Comparison of ENCODE assay signal across 8 cellular contexts in the genomic region with DNA sequence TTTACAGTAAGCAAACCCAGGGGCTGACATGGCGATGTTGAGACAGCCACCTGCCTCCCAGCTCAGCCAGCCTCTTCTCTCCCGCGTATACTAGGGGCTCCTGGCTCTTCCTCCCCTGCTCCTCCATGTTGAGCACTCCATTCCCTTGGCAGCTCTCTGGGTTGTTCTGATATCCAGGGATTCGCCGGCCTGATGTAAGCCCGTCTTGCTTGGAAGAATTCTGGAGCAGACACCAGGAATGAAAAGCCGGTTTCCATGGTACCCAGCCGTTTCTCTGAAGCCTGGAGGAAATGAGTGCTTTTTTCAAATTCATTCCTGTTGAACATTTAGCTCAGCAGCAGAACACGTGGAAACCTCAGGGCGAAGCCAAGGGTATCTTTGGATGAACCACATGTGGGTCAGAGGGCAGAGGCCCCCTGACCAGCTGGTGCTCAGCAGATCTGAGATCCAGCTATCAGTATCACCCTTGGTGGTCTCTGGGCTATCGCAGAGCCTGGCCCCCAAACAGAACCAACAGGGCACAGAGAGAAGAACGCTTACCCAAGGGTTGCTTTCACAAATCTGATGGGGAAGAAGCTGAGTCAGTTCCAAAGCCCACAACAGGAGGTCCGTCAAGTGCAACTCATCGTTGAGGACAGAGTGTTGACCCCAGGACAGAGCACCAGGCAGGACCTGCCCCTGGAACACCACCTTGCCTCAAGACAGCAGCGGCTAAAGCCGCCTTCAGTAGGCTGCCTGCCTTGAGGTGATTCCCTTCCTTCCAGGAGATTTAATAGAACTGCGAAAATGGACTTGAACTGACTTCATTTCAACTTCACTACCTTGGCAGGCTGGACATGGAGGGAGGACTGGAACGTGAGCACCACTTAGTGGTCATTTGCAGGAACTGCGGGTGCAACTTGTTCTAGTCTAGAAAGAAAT.
A peak's percentile ranks its signal among the peaks of the same experiment; 100 is the strongest.
DNase-seq lines count a peak whose midpoint lies in the region; ATAC-seq and TF ChIP-seq lines count a peak whose summit lies in the region.

No MANE protein-coding gene starts in this region.

- intact Hi-C loops in CD14-positive monocyte (cut with micrococcal nuclease), result loop anchor here (1.0 to 5.0 kb wide), 4 partner anchors 33 to 455 kb away; no protein-coding TSS in a partner anchor

- H3K4me1 Mint-ChIP-seq in CD14-positive monocyte, result peaks cover 14% of the 10 kb centered on the region
- peaks cover 50% of the 10 kb centered on the region for H3K4me1 Mint-ChIP-seq in stimulated activated memory B cell treated with anti-CD40 and anti-IgM and Interleukin-4, amounts not matched to agents 10 μg/mL and 1 μg/mL and 100 μg/mL, for 72 hours

- peak overlapping the region in 1 of 2 donors; percentile 5 for H3K4me3 Mint-ChIP-seq in CD14-positive monocyte
- H3K4me3 Mint-ChIP-seq in stimulated activated memory B cell treated with anti-CD40 and anti-IgM and Interleukin-4, amounts not matched to agents 10 μg/mL and 1 μg/mL and 100 μg/mL, for 72 hours, result no peak overlapping the region

- peaks cover 0 to 4% (median 0%) of the 10 kb centered on the region in 7 donors for H3K9me3 Mint-ChIP-seq in CD14-positive monocyte
- H3K9me3 Mint-ChIP-seq in stimulated activated memory B cell treated with anti-CD40 and anti-IgM and Interleukin-4, amounts not matched to agents 10 μg/mL and 1 μg/mL and 100 μg/mL, for 72 hours, result no peaks in the 10 kb centered on the region

- H3K27ac Mint-ChIP-seq in CD14-positive monocyte, result peak overlapping the region in 1 of 7 donors; percentile 77
- no peak overlapping the region for H3K27ac Mint-ChIP-seq in stimulated activated memory B cell treated with anti-CD40 and anti-IgM and Interleukin-4, amounts not matched to agents 10 μg/mL and 1 μg/mL and 100 μg/mL, for 72 hours

- in situ Hi-C loops in astrocyte of the cerebellum (cut with HindIII; ENCODE audit: low sequenced_read_pairs), result loop anchor here (25.0 kb wide), 1 partner anchor 1025 kb away; no protein-coding TSS in a partner anchor

- no peak overlapping the region for H3K4me3 ChIP-seq in astrocyte of the cerebellum (ENCODE audit: low read depth, low read length)
- no peak overlapping the region for H3K4me3 ChIP-seq in skeletal muscle cell (ENCODE audit: low read depth, low read length)

- ATAC-seq in GM19351 (IDR thresholded peaks at IDR 0.05; ENCODE audit: unreplicated experiment), result peak; percentile 51
- no peak for ATAC-seq in stimulated activated memory B cell treated with anti-CD40 and anti-IgM and Interleukin-4, amounts not matched to agents 10 μg/mL and 1 μg/mL and 100 μg/mL, for 72 hours

- DNase-seq in CD14-positive monocyte (ENCODE audit: low spot score) (peak; percentile 58), NCI-H1092 treated with DMSO at 0.1 percent for 48 hours (lab: John Stamatoyannopoulos, UW) (peak; percentile 81), SK-N-DZ (ENCODE audit: low spot score) (peak; percentile 44), astrocyte of the cerebellum (ENCODE audit: low read depth) (peak; percentile 57), iPS DF 19.7 (ENCODE audit: low read depth, low spot score) (peak; percentile 20), skeletal muscle cell (ENCODE audit: low read depth) (peak; percentile 32)

- peaks cover 4 to 10% (median 8%) of the 10 kb centered on the region in 3 donors for H3K27me3 Mint-ChIP-seq in CD14-positive monocyte (ENCODE audit: low read depth in 3 of 3)
- H3K27me3 Mint-ChIP-seq in stimulated activated memory B cell treated with anti-CD40 and anti-IgM and Interleukin-4, amounts not matched to agents 10 μg/mL and 1 μg/mL and 100 μg/mL, for 72 hours, result peaks cover 60% of the 10 kb centered on the region

- TF ChIP-seq CTCF in CD14-positive monocyte (IDR thresholded peaks at IDR 0.05) (peak; percentile 98), astrocyte of the cerebellum (IDR thresholded peaks at IDR 0.05; ENCODE audit: low read depth, low read length, missing control alignments) (peak; percentile 99)

- H3K36me3 Mint-ChIP-seq in CD14-positive monocyte, result no peaks in the 10 kb centered on the region
- no peaks in the 10 kb centered on the region for H3K36me3 Mint-ChIP-seq in stimulated activated memory B cell treated with anti-CD40 and anti-IgM and Interleukin-4, amounts not matched to agents 10 μg/mL and 1 μg/mL and 100 μg/mL, for 72 hours

Comparison
In these comparisons a context has a peak if more than half of its experiments do, and no peak if none do; other contexts are left out.
1. DNase-seq: peak in every context shown above with its lines; median percentile 81 in NCI-H1092 treated with DMSO at 0.1 percent for 48 hours; 58 in CD14-positive monocyte; 57 in astrocyte of the cerebellum; 44 in SK-N-DZ; 32 in skeletal muscle cell; 20 in iPS DF 19.7.